9 cellular contexts compared by ENCODE assay signal in the genomic region with DNA sequence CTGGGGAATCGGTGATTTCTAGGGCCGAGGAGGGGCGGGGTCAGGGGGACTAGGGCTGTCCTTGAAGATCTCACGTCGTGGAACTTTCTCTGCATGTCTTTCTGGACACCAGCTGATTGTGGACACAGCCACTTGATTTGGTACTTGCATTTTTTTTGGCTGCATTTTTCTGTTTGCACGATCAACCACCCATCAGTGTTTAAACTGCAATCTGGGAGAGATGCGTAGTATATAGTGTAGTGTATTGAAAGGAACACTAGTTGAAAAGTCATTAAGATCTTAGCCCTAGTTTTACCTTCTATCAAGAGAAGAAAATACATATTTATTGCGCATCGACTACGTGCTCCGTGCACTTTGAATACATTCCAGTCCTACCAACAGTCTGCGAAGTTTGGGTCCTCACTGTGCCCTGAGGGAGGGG. TPM values are rescaled to one million over a fixed set of nuclear protein-coding genes. Genes with fewer than 3 reads are reported as not detected.
A peak's percentile ranks its signal among the peaks of the same experiment; 100 is the strongest.
DNase-seq lines count a peak whose midpoint lies in the region; ATAC-seq and FAIRE-seq lines count a peak whose summit lies in the region.
"Had no signal": no experiment of that assay in that cellular context is flagged by ENCODE, and none has a peak within 500 bp of the region (broad histone marks: within the 10 kb centered on the region; RNA-seq: fewer than 3 reads in every experiment).

No MANE protein-coding gene starts in this region.

- peak overlapping the region; percentile 93 for H3K27ac Mint-ChIP-seq in activated T-cell treated with anti-CD3 and anti-CD28 coated beads, Interleukin-2, amount 50 U/mL, for 24 hours

- H3K4me1 Mint-ChIP-seq in activated T-cell treated with anti-CD3 and anti-CD28 coated beads, Interleukin-2, amount 50 U/mL, for 24 hours (ENCODE audit: low read depth): peaks cover 65% of the 10 kb centered on the region

- peak overlapping the region; percentile 96 for H3K27ac ChIP-seq in right cardiac atrium (ENCODE audit: low read length)

- H3K9me3 ChIP-seq in right cardiac atrium (ENCODE audit: control insufficient read depth, low read length): no peaks in the 10 kb centered on the region

- intact Hi-C loops in right cardiac atrium (cut with DNase I): loop anchor here in 1 of 4 donors (2.0 kb wide), 1 partner anchor 91 kb away; no protein-coding TSS in a partner anchor

- H3K4me3 Mint-ChIP-seq in activated T-cell treated with anti-CD3 and anti-CD28 coated beads, Interleukin-2, amount 50 U/mL, for 24 hours: peak overlapping the region; percentile 91

- FAIRE-seq in frontal cortex (lab: Jason Lieb, UNC): no peak
- FAIRE-seq: endometrium had no signal

- no peaks in the 10 kb centered on the region for H3K27me3 Mint-ChIP-seq in activated T-cell treated with anti-CD3 and anti-CD28 coated beads, Interleukin-2, amount 50 U/mL, for 24 hours

- peaks cover 4% of the 10 kb centered on the region for H3K9me3 Mint-ChIP-seq in activated T-cell treated with anti-CD3 and anti-CD28 coated beads, Interleukin-2, amount 50 U/mL, for 24 hours

- H3K4me3 ChIP-seq in right cardiac atrium (ENCODE audit: low read length): peak overlapping the region; percentile 68

- H3K27me3 ChIP-seq in right cardiac atrium (ENCODE audit: control insufficient read depth, insufficient read depth): no peaks in the 10 kb centered on the region

- H3K4me1 ChIP-seq in right cardiac atrium (ENCODE audit: control insufficient read depth, insufficient read depth, low read length): peaks cover 8% of the 10 kb centered on the region

- 1% methylated on average over 12 of the region's 12 CpGs for WGBS in right cardiac atrium

- DNase-seq in activated CD4-positive, alpha-beta T cell treated with anti-CD3 and anti-CD28 coated beads for 24 hours (ENCODE audit: low read depth in 2 of 2): peak; percentile 57 to 64
- no peak for DNase-seq in activated CD4-positive, alpha-beta T cell treated with anti-CD3 and anti-CD28 coated beads, Interleukin-2, amount 50 U/mL, for 1 hour
- DNase-seq in activated T-cell treated with anti-CD3 and anti-CD28 coated beads, Interleukin-2, amount 50 U/mL, for 24 hours: no peak
- DNase-seq in right cardiac atrium (peak in 2 of 3 donors; percentile 85 to 92), NCI-H187 treated with DMSO at 0.1 percent for 48 hours (lab: John Stamatoyannopoulos, UW) (no peak), medulla oblongata (ENCODE audit: extremely low spot score) (no peak), frontal cortex (ENCODE audit: low spot score in 2 of 2) (no peak)
- DNase-seq in stimulated activated CD4-positive, alpha-beta T cell treated with anti-CD3 and anti-CD28 coated beads, Interleukin-1b, Interleukin-23, amount 100 ng/mL, for 24 hours (ENCODE audit: low read depth in 4 of 4, low spot score in 1 of 4): peak; percentile 29 to 75 (median 54)

- ATAC-seq in right cardiac atrium: no peak

- peaks cover 38% of the 10 kb centered on the region for H3K36me3 Mint-ChIP-seq in activated T-cell treated with anti-CD3 and anti-CD28 coated beads, Interleukin-2, amount 50 U/mL, for 24 hours (ENCODE audit: low read depth)

RNA-seq across cellular contexts. Expression of a gene that starts 0.7 kb away (rescaled TPM):
- total RNA-seq in right cardiac atrium: 10 to 100 TPM; 42.0 to 61.7 (median 52.2) TPM
- polyA plus RNA-seq in right cardiac atrium: 10.2 TPM
- total RNA-seq in frontal cortex: 4.5 TPM

RNA-seq across cellular contexts. Expression of a gene that starts 24.6 kb away (rescaled TPM):
- total RNA-seq in right cardiac atrium (not detected), frontal cortex (not detected)
- polyA plus RNA-seq in right cardiac atrium: 0.05 TPM

RNA-seq across cellular contexts. Expression of a gene that starts 40.6 kb away (rescaled TPM):
- total RNA-seq in right cardiac atrium (1 to 10 TPM; 2.6 to 5.8 (median 4.4) TPM), frontal cortex (0.41 TPM)
- polyA plus RNA-seq in right cardiac atrium: 1.00 TPM

Comparison
In these comparisons a context has a peak if more than half of its experiments do, and no peak if none do; other contexts are left out.
1. DNase-seq: peak in activated CD4-positive, alpha-beta T cell treated with anti-CD3 and anti-CD28 coated beads for 24 hours (2 of 2), right cardiac atrium (2 of 3) and stimulated activated CD4-positive, alpha-beta T cell treated with anti-CD3 and anti-CD28 coated beads, Interleukin-1b, Interleukin-23, amount 100 ng/mL, for 24 hours (4 of 4); none in activated CD4-positive, alpha-beta T cell treated with anti-CD3 and anti-CD28 coated beads, Interleukin-2, amount 50 U/mL, for 1 hour (single experiment), activated T-cell treated with anti-CD3 and anti-CD28 coated beads, Interleukin-2, amount 50 U/mL, for 24 hours (single experiment), NCI-H187 treated with DMSO at 0.1 percent for 48 hours (single experiment), medulla oblongata (single experiment) and frontal cortex (0 of 2).